ENCODE assay signal across 8 cellular contexts in genomic region chr15:74432271-74432967, GRCh38. TPM values are rescaled to one million over a fixed set of nuclear protein-coding genes. Genes with fewer than 3 reads are reported as not detected.
DNase-seq lines count a peak whose midpoint lies in the region; TF ChIP-seq lines count a peak whose summit lies in the region.

No MANE protein-coding gene starts in this region.

- intact Hi-C loops in CD4-positive, alpha-beta memory T cell (cut with micrococcal nuclease): no loop called here

- H3K9me3 ChIP-seq in CD4-positive, alpha-beta memory T cell (ENCODE audit: control insufficient read depth in 1 of 2, low read length in 2 of 2): no peaks in the 10 kb centered on the region
- H3K9me3 ChIP-seq in Loucy (ENCODE audit: insufficient read depth, low read depth, low read length): no peaks in the 10 kb centered on the region

- peak overlapping the region in 1 of 2 donors; percentile 11 for H3K4me3 ChIP-seq in CD4-positive, alpha-beta memory T cell (ENCODE audit: low read length in 2 of 2)
- H3K4me3 ChIP-seq in Loucy (ENCODE audit: low read length, poor library complexity, severe bottlenecking): peak overlapping the region; percentile 83
- H3K4me3 ChIP-seq in coronary artery: peak overlapping the region; percentile 97

- no peaks in the 10 kb centered on the region for H3K9me3 Mint-ChIP-seq in CD4-positive, alpha-beta memory T cell
- H3K9me3 Mint-ChIP-seq in neural crest cell: no peaks in the 10 kb centered on the region

- H3K9me2 ChIP-seq in Loucy (replicated peaks; ENCODE audit: low read depth, low read length): no peaks in the 10 kb centered on the region

- H3K27ac Mint-ChIP-seq in CD4-positive, alpha-beta memory T cell: peak overlapping the region in 1 of 7 donors; percentile 73
- H3K27ac Mint-ChIP-seq in neural crest cell (ENCODE audit: unreplicated experiment): peak overlapping the region; percentile 81

- H3K36me3 Mint-ChIP-seq in CD4-positive, alpha-beta memory T cell: no peaks in the 10 kb centered on the region
- no peaks in the 10 kb centered on the region for H3K36me3 Mint-ChIP-seq in neural crest cell (ENCODE audit: low read depth)

- no peaks in the 10 kb centered on the region for H3K27me3 ChIP-seq in CD4-positive, alpha-beta memory T cell (ENCODE audit: insufficient read depth, low read length)
- H3K27me3 ChIP-seq in Loucy (ENCODE audit: insufficient read depth, low read length, poor library complexity, severe bottlenecking): no peaks in the 10 kb centered on the region

- POLR2A ChIA-PET in CD4-positive, alpha-beta memory T cell (lab: Charles Lee; ENCODE audit: partially characterized antibody): interaction anchor here (1.8 to 2.5 kb wide), 3 partner anchors 28 to 58 kb away, joined by 6 to 8 read pairs (median 6); partner anchors contain the start of gene UBL7

- no peak for DNase-seq in CD4-positive, alpha-beta memory T cell
- DNase-seq in coronary artery (ENCODE audit: low spot score) (no peak), neural crest cell (ENCODE audit: low read depth, low spot score) (no peak), putamen (ENCODE audit: low spot score) (no peak), ureter (ENCODE audit: low spot score) (no peak)
- no peak for DNase-seq in NK-92 treated with Interleukin-12 subunit alpha and Interleukin-12 subunit beta, amount 100 ng/mL, for 24 hours (lab: John Stamatoyannopoulos, UW)
- DNase-seq in activated CD4-positive, CD25-positive, alpha-beta regulatory T cell treated with anti-CD3 and anti-CD28 coated beads, Interleukin-2, amount 50 U/mL, for 72 hours: no peak

- no peaks in the 10 kb centered on the region for H3K36me3 ChIP-seq in CD4-positive, alpha-beta memory T cell (ENCODE audit: insufficient read depth, low read length)
- no peaks in the 10 kb centered on the region for H3K36me3 ChIP-seq in Loucy (ENCODE audit: insufficient read depth, low read length)

- peak overlapping the region; percentile 37 to 74 (median 62) for H3K4me3 Mint-ChIP-seq in CD4-positive, alpha-beta memory T cell
- peak overlapping the region; percentile 88 for H3K4me3 Mint-ChIP-seq in neural crest cell

- H3K4me2 ChIP-seq in Loucy (ENCODE audit: low read depth, low read length, poor library complexity, severe bottlenecking): peak overlapping the region; percentile 79

- CTCF ChIA-PET in CD4-positive, alpha-beta memory T cell (lab: Charles Lee; ENCODE audit: partially characterized antibody): interaction anchor here (26.0 kb wide), 1 partner anchor 53 kb away, joined by 550 read pairs; no protein-coding TSS in a partner anchor

- no peak for TF ChIP-seq CTCF in Loucy (conservative IDR thresholded peaks at IDR 0.05; ENCODE audit: low read length)
- TF ChIP-seq CTCF in coronary artery (IDR thresholded peaks at IDR 0.05): no peak
- TF ChIP-seq CTCF in neural crest cell (conservative IDR thresholded peaks at IDR 0.05): no peak

- peaks cover 47% of the 10 kb centered on the region for H4K20me1 ChIP-seq in Loucy (ENCODE audit: insufficient read depth, low read length, poor library complexity, severe bottlenecking)

- H2AFZ ChIP-seq in Loucy (ENCODE audit: low read length): no peak overlapping the region

- H3K9ac ChIP-seq in Loucy (ENCODE audit: low read depth, low read length, poor library complexity, severe bottlenecking): peak overlapping the region; percentile 85

- H3K79me2 ChIP-seq in Loucy (ENCODE audit: insufficient read depth, low read length): peaks cover 70% of the 10 kb centered on the region

- H3K27me3 Mint-ChIP-seq in CD4-positive, alpha-beta memory T cell: peaks cover 2 to 3% of the 10 kb centered on the region in 2 donors
- H3K27me3 Mint-ChIP-seq in neural crest cell (ENCODE audit: low read depth): peaks cover 14% of the 10 kb centered on the region

- no peak overlapping the region for H3K27ac ChIP-seq in CD4-positive, alpha-beta memory T cell (ENCODE audit: low read depth, low read length)
- no peak overlapping the region for H3K27ac ChIP-seq in coronary artery

- no peaks in the 10 kb centered on the region for H3F3A ChIP-seq in Loucy (ENCODE audit: low read depth)

- H3K4me1 ChIP-seq in CD4-positive, alpha-beta memory T cell (ENCODE audit: insufficient read depth, low read length): peaks cover 17% of the 10 kb centered on the region
- H3K4me1 ChIP-seq in Loucy (ENCODE audit: insufficient read depth, low read length, poor library complexity, severe bottlenecking): peaks cover 61% of the 10 kb centered on the region

- peaks cover 6 to 35% (median 17%) of the 10 kb centered on the region in 4 donors for H3K4me1 Mint-ChIP-seq in CD4-positive, alpha-beta memory T cell
- H3K4me1 Mint-ChIP-seq in neural crest cell: peaks cover 33% of the 10 kb centered on the region

RNA-seq across cellular contexts. Expression of gene SEMA7A, which starts 1.3 kb away (rescaled TPM):
- total RNA-seq in CD4-positive, alpha-beta memory T cell: 1 to 10 TPM; 1.2 to 1.9 TPM
- polyA plus RNA-seq in CD4-positive, alpha-beta memory T cell: under 1 TPM in 1 of 2 donors, not detected in 1; 0.10 TPM
- total RNA-seq in neural crest cell (12.3 and 14.4 TPM in 2 replicates), ureter (2.2 TPM)

RNA-seq across cellular contexts. Expression of gene UBL7, which starts 28.5 kb away (rescaled TPM):
- 10 to 100 TPM; 36.4 to 42.4 TPM for total RNA-seq in CD4-positive, alpha-beta memory T cell
- 10 to 100 TPM; 90.5 to 96.5 TPM for polyA plus RNA-seq in CD4-positive, alpha-beta memory T cell
- total RNA-seq in neural crest cell (43.7 and 50.1 TPM in 2 replicates), ureter (26.7 TPM)
